11 cellular contexts compared by ENCODE assay signal in genomic region chr12:9134981-9135628, GRCh38. TPM values are rescaled to one million over a fixed set of nuclear protein-coding genes. Genes with fewer than 3 reads are reported as not detected.
DNase-seq lines count a peak whose midpoint lies in the region; ATAC-seq, FAIRE-seq and TF ChIP-seq lines count a peak whose summit lies in the region.
"Had no signal": no experiment of that assay in that cellular context is flagged by ENCODE, and none has a peak within 500 bp of the region (broad histone marks: within the 10 kb centered on the region; RNA-seq: fewer than 3 reads in every experiment).

No MANE protein-coding gene starts in this region.

- peaks cover 9% of the 10 kb centered on the region for H3K36me3 Mint-ChIP-seq in CD8-positive, alpha-beta T cell

- ATAC-seq in K562 = peak; percentile 78
- peak; percentile 45 for ATAC-seq in mucosa of descending colon
- ATAC-seq in CD8-positive, alpha-beta T cell = no peak
- no peak for ATAC-seq in HG03175 (IDR thresholded peaks at IDR 0.05; ENCODE audit: unreplicated experiment)
- no peak for ATAC-seq in GM21576 (IDR thresholded peaks at IDR 0.05; ENCODE audit: unreplicated experiment)

- H3K4me2 ChIP-seq in K562 (ENCODE audit: insufficient read depth, low read length) = no peak overlapping the region; the same call in 1 of the 2 replicates

- H3K27me3 ChIP-seq in K562 (ENCODE audit: control insufficient read depth in 2 of 2, insufficient read depth in 2 of 2, low read length in 2 of 2) (no peaks in the 10 kb centered on the region), ovary (no peaks in the 10 kb centered on the region)
- no peaks in the 10 kb centered on the region for H3K27me3 ChIP-seq in CD8-positive, alpha-beta T cell (ENCODE audit: insufficient read depth, low read length)
- H3K27me3 ChIP-seq: neutrophil had no signal

- no peak overlapping the region for H3K27ac Mint-ChIP-seq in CD8-positive, alpha-beta T cell

- peak; percentile 63 for FAIRE-seq in K562 (lab: Jason Lieb, UNC)
- FAIRE-seq: endometrium had no signal

- no peak overlapping the region for H3K4me3 Mint-ChIP-seq in CD8-positive, alpha-beta T cell

- H3K27ac ChIP-seq in K562 (ENCODE audit: extremely low read depth, low read depth, low read length) (no peak overlapping the region), ovary (no peak overlapping the region)
- H3K27ac ChIP-seq in CD8-positive, alpha-beta T cell (ENCODE audit: low read depth, low read length) = no peak overlapping the region
- H3K27ac ChIP-seq: neutrophil had no signal

- H2AFZ ChIP-seq in K562 (ENCODE audit: low read depth, low read length) = no peak overlapping the region

- no TSS peak for BruUV-seq in K562 (replicated peaks; lab: Mats Ljungman, UMichigan)

- H3K36me3 ChIP-seq in K562 (ENCODE audit: control insufficient read depth, insufficient read depth, low read length) (no peaks in the 10 kb centered on the region), mucosa of descending colon (ENCODE audit: low read depth) (no peaks in the 10 kb centered on the region), ovary (no peaks in the 10 kb centered on the region)
- H3K36me3 ChIP-seq in CD8-positive, alpha-beta T cell (ENCODE audit: insufficient read depth, low read length) = no peaks in the 10 kb centered on the region
- H3K36me3 ChIP-seq: neutrophil had no signal

- in situ Hi-C loops in K562 (cut with MboI) = no loop called here

- peaks cover 4% of the 10 kb centered on the region for H3K4me1 Mint-ChIP-seq in CD8-positive, alpha-beta T cell (ENCODE audit: low read depth)

- no peaks in the 10 kb centered on the region for H3K79me2 ChIP-seq in K562 (ENCODE audit: control insufficient read depth, insufficient read depth, low read length)

- CTCF ChIA-PET in K562 (lab: Yijun Ruan, JAX; ENCODE audit: low intra/inter-chr PET ratio) = no interaction called here
- CTCF ChIA-PET in CD8-positive, alpha-beta T cell (lab: Charles Lee) = interaction anchor here (1.6 kb wide), 1 partner anchor 12 kb away, joined by 3 read pairs; no protein-coding TSS in a partner anchor

- no peaks in the 10 kb centered on the region for H3K9me3 ChIP-seq in K562 (replicated peaks; ENCODE audit: control insufficient read depth, insufficient read depth, low read depth, low read length)
- H3K9me3 ChIP-seq in mucosa of descending colon = no peaks in the 10 kb centered on the region
- H3K9me3 ChIP-seq in ovary = no peaks in the 10 kb centered on the region
- no peaks in the 10 kb centered on the region for H3K9me3 ChIP-seq in CD8-positive, alpha-beta T cell (ENCODE audit: low read length)
- H3K9me3 ChIP-seq: neutrophil had no signal

- DNase-seq in EL (peak; percentile 6), HCEC 1CT (peak; percentile 1), K562 (ENCODE audit: extremely low read depth in 1 of 4, low spot score in 3 of 4) (peak; percentile 9 to 38 (median 14)), mucosa of descending colon (peak in 1 of 3 donors; percentile 33), ovary (no peak)
- DNase-seq in CD8-positive, alpha-beta T cell = no peak

- H3K27me3 Mint-ChIP-seq in CD8-positive, alpha-beta T cell (ENCODE audit: low read depth) = no peaks in the 10 kb centered on the region

- no peaks in the 10 kb centered on the region for H3K9me1 ChIP-seq in K562 (ENCODE audit: control insufficient read depth, insufficient read depth, low read length)

- H4K20me1 ChIP-seq in K562 (replicated peaks; ENCODE audit: control insufficient read depth, insufficient read depth, low read length) = no peaks in the 10 kb centered on the region

- no peak overlapping the region for H3K9ac ChIP-seq in K562 (ENCODE audit: insufficient read depth in 1 of 2, low read depth in 2 of 2, low read length in 2 of 2)

- POLR2A ChIA-PET in K562 (lab: Yijun Ruan, JAX) = interaction anchor here (0.6 kb wide), 1 partner anchor 16 kb away, joined by 3 read pairs; no protein-coding TSS in a partner anchor
- POLR2A ChIA-PET in CD8-positive, alpha-beta T cell (lab: Charles Lee) = interaction anchor here (1.4 kb wide), 1 partner anchor 11 kb away, joined by 3 read pairs; no protein-coding TSS in a partner anchor

- peak in 1 of 2 experiments; percentile 35; a peak in 2 of 4 replicates for TF ChIP-seq RAD21 in K562 (CRISPR knock-in tag; conservative IDR thresholded peaks at IDR 0.05 in 1 of 2, IDR thresholded peaks at IDR 0.05 in 1 of 2)

- WGBS in K562 (ENCODE audit: insufficient coverage, low coverage, missing lambda C conversion rate) = 3% methylated on average over 16 of the region's 16 CpGs
- 68 to 78% (median 74%) methylated on average over 16 of the region's 16 CpGs for WGBS in ovary, 3 donors

- intact Hi-C loops in K562 (cut with micrococcal nuclease) = no loop called here
- intact Hi-C loops in mucosa of descending colon (cut with DNase I, micrococcal nuclease) = no loop called here
- intact Hi-C loops in ovary (cut with DNase I) = no loop called here
- intact Hi-C loops in CD8-positive, alpha-beta T cell (cut with DNase I, micrococcal nuclease) = no loop called here

- TF ChIP-seq EP300 in K562 (IDR thresholded peaks at IDR 0.05; ENCODE audit: low read length) = no peak
- TF ChIP-seq EP300 in ovary (IDR thresholded peaks at IDR 0.05) = no peak

- TF ChIP-seq CTCF in K562 (IDR thresholded peaks at IDR 0.05 in 2 of 3, conservative IDR thresholded peaks at IDR 0.05 in 1 of 3; ENCODE audit: insufficient read depth in 2 of 3, low read depth in 1 of 3, low read length in 3 of 3) = peak; percentile 42 to 56 (median 47)
- no peak for TF ChIP-seq CTCF in mucosa of descending colon (IDR thresholded peaks at IDR 0.05)
- TF ChIP-seq CTCF in ovary (IDR thresholded peaks at IDR 0.05) = no peak
- TF ChIP-seq CTCF in CD8-positive, alpha-beta T cell (IDR thresholded peaks at IDR 0.05) = no peak

- no peak overlapping the region for H3K4me3 ChIP-seq in K562
- H3K4me3 ChIP-seq in mucosa of descending colon = no peak overlapping the region
- no peak overlapping the region for H3K4me3 ChIP-seq in ovary
- no peak overlapping the region for H3K4me3 ChIP-seq in CD8-positive, alpha-beta T cell (ENCODE audit: low read depth, low read length)

- H3K4me1 ChIP-seq in K562 (replicated peaks in 1 of 2; ENCODE audit: control insufficient read depth in 2 of 2, insufficient read depth in 2 of 2, low read length in 2 of 2) = peaks cover 0 to 3% of the 10 kb centered on the region in 2 experiments; a peak in 1 of 5 replicates
- no peaks in the 10 kb centered on the region for H3K4me1 ChIP-seq in mucosa of descending colon (ENCODE audit: low read depth)
- H3K4me1 ChIP-seq in ovary (ENCODE audit: insufficient read depth) = no peaks in the 10 kb centered on the region
- no peaks in the 10 kb centered on the region for H3K4me1 ChIP-seq in CD8-positive, alpha-beta T cell (ENCODE audit: insufficient read depth, low read length)

- no peak for TF ChIP-seq POLR2A in K562 (conservative IDR thresholded peaks at IDR 0.05)
- no peak for TF ChIP-seq POLR2A in ovary (IDR thresholded peaks at IDR 0.05)

- no peaks in the 10 kb centered on the region for H3K9me3 Mint-ChIP-seq in CD8-positive, alpha-beta T cell

TF ChIP-seq in K562, 482 proteins besides CTCF, POLR2A, EP300 and RAD21:
- no peak for TF ChIP-seq STAT6 (CRISPR knock-in tag; IDR thresholded peaks at IDR 0.05)
- TF ChIP-seq ZNF316 (IDR thresholded peaks at IDR 0.05) = peak; percentile 14; the same call in 1 of the 2 replicates
- peak in 1 of 3 experiments; percentile 10 for TF ChIP-seq YY1 (IDR thresholded peaks at IDR 0.05; ENCODE audit: borderline replicate concordance in 1 of 3, control insufficient read depth in 1 of 3, extremely low read depth in 1 of 3, insufficient read depth in 3 of 3, insufficient read length in 1 of 3, insufficient replicate concordance in 2 of 3, low read depth in 1 of 3, low read length in 2 of 3)

RNA-seq across cellular contexts. Expression of gene A2M, which starts 19.4 kb away (rescaled TPM):
- total RNA-seq in K562 (2011; cell fraction: chromatin; rRNA removed; ENCODE audit: low replicate concordance) = not detected in 2 replicates
- not detected in 2 replicates for total RNA-seq in K562 (2011; cell fraction: nucleolus; rRNA removed)
- not detected in 2 replicates for total RNA-seq in K562 (2011; cell fraction: nucleoplasm; rRNA removed)
- total RNA-seq in K562 (2014; rRNA removed) (not detected in 2 replicates), K562 (2014; rRNA removed; fragmentation: Illumina TruSeq; extraction: Trizol) (not detected in 2 replicates), K562 (2015; rRNA removed; fragmentation: Illumina TruSeq; extraction: Trizol) (not detected in 2 replicates), K562 (2021) (2.3 and 3.0 TPM in 2 replicates), mucosa of descending colon (100 to 1,000 TPM in 2 of 3 donors, 10 to 100 TPM in 1; 83.5 to 223 (median 165) TPM), ovary (100 to 1,000 TPM in 5 of 7 donors, 10 to 100 TPM in 2; 50.5 to 426 (median 222) TPM)
- polyA plus RNA-seq in K562 (2011; rRNA removed) (not detected in 2 replicates), K562 (2014; fragmentation: Illumina TruSeq; extraction: Trizol) (not detected in 2 replicates), K562 (2014; fragmentation: Nextera tagmentation; extraction: Ambion mirVana) (under 1 TPM in 1 of 2 experiments, not detected in 1; 0.08 TPM), K562 (2014; rRNA removed) (not detected in 2 replicates), ovary (100 to 1,000 TPM; 125 to 926 TPM)
- 0.30 TPM in 1 of 2 replicates, not detected in the other for polyA plus RNA-seq in K562 (2011; cell fraction: cytosol; rRNA removed)
- 0.14 TPM in 1 of 2 replicates, not detected in the other for polyA plus RNA-seq in K562 (2011; cell fraction: nucleus; rRNA removed)
- polyA plus RNA-seq in K562 (2012) = 0.22 TPM in 1 of 2 replicates, not detected in the other
- polyA minus RNA-seq in K562 (2011; rRNA and poly(A)+ RNA removed) = 0.24 TPM in 1 of 2 replicates, not detected in the other
- 23.7 TPM in 1 of 2 replicates, not detected in the other for polyA minus RNA-seq in K562 (2011; cell fraction: cytosol; rRNA and poly(A)+ RNA removed)
- polyA minus RNA-seq in K562 (2011; cell fraction: nucleus; rRNA and poly(A)+ RNA removed) = not detected in 2 replicates
- not detected for total RNA-seq in CD8-positive, alpha-beta T cell
- total RNA-seq: NCI-H460 had no signal

Comparison
In these comparisons a context has a peak if more than half of its experiments do, and no peak if none do; other contexts are left out.
1. DNase-seq: peak in EL (single experiment), HCEC 1CT (single experiment) and K562 (4 of 4); none in ovary (0 of 5) and CD8-positive, alpha-beta T cell (0 of 7).
2. ATAC-seq: peak in K562 (single experiment) and mucosa of descending colon (single experiment); none in CD8-positive, alpha-beta T cell (single experiment), HG03175 (single experiment) and GM21576 (single experiment).
3. CTCF ChIP-seq: peak in K562 (3 of 3); none in mucosa of descending colon (single experiment), ovary (0 of 3) and CD8-positive, alpha-beta T cell (single experiment).
4. RNA of gene A2M, which starts 19.4 kb away (total RNA-seq): 50.5 to 426 TPM in ovary and 83.5 to 223 TPM in mucosa of descending colon; 2.3 to 3.0 TPM in K562 and not detected in CD8-positive, alpha-beta T cell; every median in the first group is over 10 times any median in the second.